In genomic region chr10:104445359-104445758, GRCh38 we compare ENCODE assay signal across 18 cellular contexts.
DNase-seq lines count a peak whose midpoint lies in the region; ATAC-seq, FAIRE-seq and TF ChIP-seq lines count a peak whose summit lies in the region.
"Had no signal": no experiment of that assay in that cellular context is flagged by ENCODE, and none has a peak within 500 bp of the region (broad histone marks: within the 10 kb centered on the region; RNA-seq: fewer than 3 reads in every experiment).

No MANE protein-coding gene starts in this region.

- H3K27me3 ChIP-seq in HepG2 (ENCODE audit: control insufficient read depth in 1 of 2, insufficient read depth in 2 of 2, low read length in 2 of 2) (peaks cover 0 to 3% of the 10 kb centered on the region in 2 experiments; a peak in 1 of 5 replicates), right lobe of liver (no peaks in the 10 kb centered on the region)
- H3K27me3 ChIP-seq: BLaER1 had no signal

- TF ChIP-seq POLR2A in HepG2 (IDR thresholded peaks at IDR 0.05; ENCODE audit: insufficient read depth in 1 of 2, low read depth in 2 of 2, low read length in 2 of 2) (no peak), right lobe of liver (IDR thresholded peaks at IDR 0.05) (no peak)

- H3K9me3 ChIP-seq in HepG2 (ENCODE audit: low read length) (no peaks in the 10 kb centered on the region), right lobe of liver (no peaks in the 10 kb centered on the region)
- H3K9me3 ChIP-seq: BLaER1 had no signal

- H4K20me1 ChIP-seq in HepG2 (ENCODE audit: insufficient read depth, low read length), result no peaks in the 10 kb centered on the region
- H4K20me1 ChIP-seq: BLaER1 had no signal

- H3K9ac ChIP-seq in HepG2 (ENCODE audit: insufficient read depth, low read depth, low read length), result no peak overlapping the region
- H3K9ac ChIP-seq: BLaER1, KMS-11, parathyroid adenoma had no signal

- no peak for ATAC-seq in HepG2
- ATAC-seq in right lobe of liver, result no peak

- H3K4me1 ChIP-seq in HepG2 (ENCODE audit: insufficient read depth, low read length), result no peaks in the 10 kb centered on the region
- H3K4me1 ChIP-seq in right lobe of liver, result no peaks in the 10 kb centered on the region
- H3K4me1 ChIP-seq: parathyroid adenoma had no signal

- no peak for TF ChIP-seq EP300 in HepG2 (IDR thresholded peaks at IDR 0.05; ENCODE audit: low read depth in 2 of 2, low read length in 2 of 2)
- TF ChIP-seq EP300 in HepG2 (CRISPR knock-in tag; IDR thresholded peaks at IDR 0.05; ENCODE audit: borderline replicate concordance), result no peak

- DNase-seq in HepG2 (ENCODE audit: low spot score) (no peak), right lobe of liver (no peak), RPMI7951 (ENCODE audit: low read depth) (peak; percentile 93), fibroblast of gingiva (ENCODE audit: low read depth) (peak; percentile 16), T-helper 1 cell (no peak), NCI-H446 treated with DMSO at 0.1 percent for 48 hours (lab: John Stamatoyannopoulos, UW) (no peak), GM19240 (ENCODE audit: insufficient read length, low spot score) (no peak), NCI-H2196 (lab: John Stamatoyannopoulos, UW; ENCODE audit: unreplicated experiment) (no peak)
- DNase-seq: activated CD4-positive, CD25-positive, alpha-beta regulatory T cell; activated T-cell treated with anti-CD3 and anti-CD28 coated beads, Interleukin-2, amount 50 U/mL, for 24 hours; aorta; mesenchymal stem cell; NCI-H1930 had no signal

- CTCF ChIA-PET in HepG2 (lab: Yijun Ruan, JAX; ENCODE audit: low intra/inter-chr PET ratio, low total read pairs), result no interaction called here

- POLR2A ChIA-PET in HepG2 (lab: Yijun Ruan, JAX), result no interaction called here

- TF ChIP-seq CTCF in HepG2 (CRISPR knock-in tag; IDR thresholded peaks at IDR 0.05) (no peak), right lobe of liver (IDR thresholded peaks at IDR 0.05) (no peak)

- 0% methylated on average over 1 of the region's 1 CpG for WGBS in HepG2 (ENCODE audit: low lambda C conversion rate)
- 80% methylated on average over 1 of the region's 1 CpG for WGBS in right lobe of liver (ENCODE audit: insufficient coverage, low coverage, low lambda C conversion rate, missing lambda C conversion rate)

- BruUV-seq in HepG2 (replicated peaks; lab: Mats Ljungman, UMichigan), result no TSS peak

- intact Hi-C loops in HepG2 (cut with micrococcal nuclease; ENCODE audit: unreplicated experiment), result no loop called here
- intact Hi-C loops in right lobe of liver (cut with DNase I), result no loop called here

- H3K36me3 ChIP-seq in HepG2 (replicated peaks in 1 of 2; ENCODE audit: control insufficient read depth in 1 of 2, insufficient read depth in 2 of 2, low read length in 2 of 2) (no peaks in the 10 kb centered on the region), right lobe of liver (no peaks in the 10 kb centered on the region)
- H3K36me3 ChIP-seq: BLaER1 had no signal

- H2AFZ ChIP-seq in HepG2 (ENCODE audit: low read length), result no peak overlapping the region
- H2AFZ ChIP-seq: parathyroid adenoma had no signal

- in situ Hi-C loops in HepG2 (cut with HindIII; ENCODE audit: extremely low pct_ligation_motif_present, low pct_unique_long_range_greater_than_20kb), result no loop called here

- no peaks in the 10 kb centered on the region for H3K79me2 ChIP-seq in HepG2 (ENCODE audit: insufficient read depth, low read length)
- H3K79me2 ChIP-seq: parathyroid adenoma had no signal

- H3K27ac ChIP-seq in HepG2 (ENCODE audit: extremely low read length, insufficient read depth, low read length), result no peak overlapping the region
- H3K27ac ChIP-seq in right lobe of liver, result no peak overlapping the region
- H3K27ac ChIP-seq: BLaER1, KMS-11, parathyroid adenoma, SK-N-MC had no signal

- no peak for TF ChIP-seq RAD21 in HepG2 (CRISPR knock-in tag; IDR thresholded peaks at IDR 0.05)

- H3K4me3 ChIP-seq in HepG2 (replicated peaks in 1 of 3; ENCODE audit: insufficient read depth in 1 of 3, low read depth in 2 of 3, low read length in 3 of 3) (no peak overlapping the region), right lobe of liver (no peak overlapping the region)
- H3K4me3 ChIP-seq: BLaER1, SK-N-MC had no signal

- FAIRE-seq in HepG2 (lab: Jason Lieb, UNC), result no peak
- FAIRE-seq: GM18507 had no signal

- no peak overlapping the region for H3K4me2 ChIP-seq in HepG2 (ENCODE audit: low read depth, low read length)
- H3K4me2 ChIP-seq: BLaER1, KMS-11 had no signal

TF ChIP-seq in HepG2, 621 proteins besides CTCF, POLR2A, EP300 and RAD21:
- TF ChIP-seq CREB1 (IDR thresholded peaks at IDR 0.05), result 0 out of 2 replicates have a peak, but pooled peaks have one; percentile 3
- no peak for TF ChIP-seq CREB1 (CRISPR knock-in tag; IDR thresholded peaks at IDR 0.05)
- no peak for TF ChIP-seq TSC22D2 (CRISPR knock-in tag; IDR thresholded peaks at IDR 0.05; ENCODE audit: borderline replicate concordance)
- no peak for TF ChIP-seq FUBP1 (CRISPR knock-in tag; IDR thresholded peaks at IDR 0.05; ENCODE audit: borderline replicate concordance)

Comparison
In these comparisons a context has a peak if more than half of its experiments do, and no peak if none do; other contexts are left out.
1. DNase-seq: peak in RPMI7951 (single experiment) and fibroblast of gingiva (single experiment); none in HepG2 (single experiment), right lobe of liver (0 of 3), T-helper 1 cell (0 of 5), NCI-H446 treated with DMSO at 0.1 percent for 48 hours (single experiment), GM19240 (single experiment) and NCI-H2196 (single experiment).